In genomic region chr19:4288091-4288777, GRCh38 we compare ENCODE assay signal across 1 cellular context.
TF ChIP-seq lines count a peak whose summit lies in the region.

No MANE protein-coding gene starts in this region.

TF ChIP-seq in HEK293, 187 proteins besides CTCF, POLR2A, EP300 and RAD21 (continued from another document):
- TF ChIP-seq PBX3 (CRISPR knock-in tag; IDR thresholded peaks at IDR 0.05) (no peak), ZNF37A (tag by site-specific recombination; IDR thresholded peaks at IDR 0.05) (no peak), ZBTB1 (tag by site-specific recombination; IDR thresholded peaks at IDR 0.05) (no peak), HOXD13 (CRISPR knock-in tag; IDR thresholded peaks at IDR 0.05; ENCODE audit: borderline replicate concordance) (no peak), ZNF510 (tag by site-specific recombination; IDR thresholded peaks at IDR 0.05; ENCODE audit: insufficient replicate concordance) (no peak), ZNF843 (tag by site-specific recombination; IDR thresholded peaks at IDR 0.05) (no peak), ZNF596 (tag by site-specific recombination; IDR thresholded peaks at IDR 0.05) (no peak)
TF ChIP-seq in HEK293: peak in this region for 2.
